In genomic region chr6:165729307-165729936, GRCh38 we compare ENCODE assay signal across 8 cellular contexts.
DNase-seq lines count a peak whose midpoint lies in the region; ATAC-seq and FAIRE-seq lines count a peak whose summit lies in the region.

No MANE protein-coding gene starts in this region.

- FAIRE-seq in frontal cortex (lab: Jason Lieb, UNC) = no peak

- peak; percentile 10 for DNase-seq in activated naive CD4-positive, alpha-beta T cell treated with Interleukin-2 at 50 U/mL for 16 hours
- DNase-seq in activated naive CD4-positive, alpha-beta T cell (lab: John Stamatoyannopoulos, UW) = no peak
- peak; percentile 10 for DNase-seq in T-helper 9 cell
- DNase-seq in frontal cortex (ENCODE audit: low spot score in 2 of 2) = peak; percentile 37 to 38
- DNase-seq in stimulated activated CD4-positive, alpha-beta T cell treated with anti-CD3 and anti-CD28 coated beads, Interleukin-1b, Interleukin-23, amount 100 ng/mL, for 48 hours = peak; percentile 21
- no peak for DNase-seq in inferior parietal cortex (ENCODE audit: extremely low spot score)
- DNase-seq in NCI-H2107 (lab: John Stamatoyannopoulos, UW) = no peak

- ATAC-seq in HG02884 (IDR thresholded peaks at IDR 0.05; ENCODE audit: unreplicated experiment) = peak; percentile 76

Comparison
In these comparisons a context has a peak if more than half of its experiments do, and no peak if none do; other contexts are left out.
1. DNase-seq: peak in activated naive CD4-positive, alpha-beta T cell treated with Interleukin-2 at 50 U/mL for 16 hours (single experiment), T-helper 9 cell (single experiment), frontal cortex (2 of 2) and stimulated activated CD4-positive, alpha-beta T cell treated with anti-CD3 and anti-CD28 coated beads, Interleukin-1b, Interleukin-23, amount 100 ng/mL, for 48 hours (single experiment); none in activated naive CD4-positive, alpha-beta T cell (0 of 4), inferior parietal cortex (single experiment) and NCI-H2107 (single experiment).